In genomic region chr2:91748869-91749268, GRCh38 we compare ENCODE assay signal across 1 cellular context.
TF ChIP-seq lines count a peak whose summit lies in the region.

No MANE protein-coding gene starts in this region.

TF ChIP-seq in IMR-90, 13 proteins besides CTCF, POLR2A, EP300 and RAD21:
- TF ChIP-seq RFX5 (IDR thresholded peaks at IDR 0.05; ENCODE audit: low read depth, low read length) (no peak), USF2 (IDR thresholded peaks at IDR 0.05; ENCODE audit: low read depth, low read length) (no peak), CHD1 (IDR thresholded peaks at IDR 0.05; ENCODE audit: low read depth, low read length) (no peak), ELK1 (IDR thresholded peaks at IDR 0.05; ENCODE audit: borderline replicate concordance, low read depth, low read length) (no peak), MXI1 (IDR thresholded peaks at IDR 0.05; ENCODE audit: borderline replicate concordance, low read depth, low read length) (no peak), SMC3 (IDR thresholded peaks at IDR 0.05; ENCODE audit: low read depth, low read length) (no peak), RCOR1 (IDR thresholded peaks at IDR 0.05; ENCODE audit: insufficient replicate concordance, low read length) (no peak), MAZ (IDR thresholded peaks at IDR 0.05; ENCODE audit: borderline replicate concordance, low read depth, low read length) (no peak), FOS (IDR thresholded peaks at IDR 0.05; ENCODE audit: low read depth, low read length) (no peak), BHLHE40 (IDR thresholded peaks at IDR 0.05; ENCODE audit: low read depth, low read length) (no peak), MAFK (IDR thresholded peaks at IDR 0.05; ENCODE audit: low read depth, low read length) (no peak), NFE2L2 (IDR thresholded peaks at IDR 0.05; ENCODE audit: low read depth, low read length) (no peak), CEBPB (IDR thresholded peaks at IDR 0.05; ENCODE audit: low read depth, low read length) (no peak)
